Comparison of ENCODE assay signal across 1 cellular context in genomic region chr4:168598191-168598590, GRCh38.
TF ChIP-seq lines count a peak whose summit lies in the region.

No MANE protein-coding gene starts in this region.

TF ChIP-seq in SK-N-SH treated with all-trans-retinoic acid at 6 μM for 48 hours, 23 proteins besides CTCF, POLR2A, EP300 and RAD21 (continued from another document):
- TF ChIP-seq CSRNP3 (CRISPR knock-in tag; IDR thresholded peaks at IDR 0.05) (no peak), ARNTL (CRISPR knock-in tag; IDR thresholded peaks at IDR 0.05; ENCODE audit: borderline replicate concordance, low read depth) (no peak), ZNF565 (CRISPR knock-in tag; conservative IDR thresholded peaks at IDR 0.05; ENCODE audit: low read depth) (no peak)
TF ChIP-seq in SK-N-SH treated with all-trans-retinoic acid at 6 μM for 48 hours: peak in this region for 0.
